Comparison of ENCODE assay signal across 8 cellular contexts in the genomic region with DNA sequence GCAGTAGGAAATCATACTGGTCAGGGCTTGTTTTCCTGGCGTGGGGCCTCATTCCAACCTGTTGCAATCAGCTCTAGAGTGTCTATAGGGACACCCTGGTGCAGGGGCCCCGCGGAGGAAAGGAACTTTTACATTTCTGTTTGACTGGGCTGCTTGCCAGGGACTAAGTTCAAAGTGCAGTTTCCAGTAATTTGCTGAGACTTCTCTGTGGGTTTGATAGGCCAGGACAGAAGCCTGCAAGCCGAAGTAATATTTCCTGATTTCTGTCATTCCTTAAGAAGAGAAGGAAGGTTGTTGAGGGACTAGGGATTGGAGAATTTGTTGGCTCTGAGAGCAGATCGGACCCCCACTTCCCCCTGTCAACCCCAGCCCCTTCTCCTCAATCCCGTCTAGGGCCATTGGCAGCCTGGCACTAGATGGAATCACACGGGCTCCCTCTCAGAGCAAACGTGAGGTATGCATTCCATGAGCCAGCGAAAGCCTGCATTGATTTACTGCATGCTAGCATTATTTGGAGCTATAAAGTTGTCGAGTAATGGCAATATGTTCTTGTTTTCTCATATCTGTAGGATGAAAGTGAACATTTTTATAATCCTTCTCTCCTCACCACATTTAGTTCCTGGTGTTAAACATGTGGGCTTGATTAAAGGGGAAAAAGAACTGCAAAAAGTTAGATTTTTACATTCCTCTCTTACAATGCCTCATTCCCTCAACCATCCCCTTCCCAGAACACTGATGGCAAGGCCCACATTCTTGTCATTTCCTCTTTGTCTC.
DNase-seq lines count a peak whose midpoint lies in the region; ATAC-seq and TF ChIP-seq lines count a peak whose summit lies in the region.

No MANE protein-coding gene starts in this region.

- TF ChIP-seq POLR2A in right lobe of liver (IDR thresholded peaks at IDR 0.05) (no peak), tibial nerve (IDR thresholded peaks at IDR 0.05) (no peak)

- H3K27me3 Mint-ChIP-seq in T-helper 2 cell treated with Interferon-gamma antibody and Interleukin-4, amounts not matched to agents 5 μg/mL and 100 μg/mL, for 36 hours (ENCODE audit: low read depth): peaks cover 8% of the 10 kb centered on the region

- peaks cover 20% of the 10 kb centered on the region for H3K4me1 ChIP-seq in A673 (ENCODE audit: insufficient read depth, low read length, poor library complexity, severe bottlenecking)
- peaks cover 0 to 28% (median 12%) of the 10 kb centered on the region in 4 donors for H3K4me1 ChIP-seq in right lobe of liver
- peaks cover 0 to 37% (median 25%) of the 10 kb centered on the region in 4 donors for H3K4me1 ChIP-seq in tibial nerve

- ATAC-seq in right lobe of liver: peak; percentile 93 to 97 (median 96)

- no peaks in the 10 kb centered on the region for H3K36me3 Mint-ChIP-seq in T-helper 2 cell treated with Interferon-gamma antibody and Interleukin-4, amounts not matched to agents 5 μg/mL and 100 μg/mL, for 36 hours (ENCODE audit: low read depth)

- H3K36me3 ChIP-seq in A673 (ENCODE audit: insufficient read depth, low read length, poor library complexity, severe bottlenecking): no peaks in the 10 kb centered on the region
- H3K36me3 ChIP-seq in right lobe of liver: no peaks in the 10 kb centered on the region
- no peaks in the 10 kb centered on the region for H3K36me3 ChIP-seq in tibial nerve

- no peaks in the 10 kb centered on the region for H3K9me3 Mint-ChIP-seq in T-helper 2 cell treated with Interferon-gamma antibody and Interleukin-4, amounts not matched to agents 5 μg/mL and 100 μg/mL, for 36 hours

- 14% methylated on average over 6 of the region's 10 CpGs for WGBS in right lobe of liver (ENCODE audit: insufficient coverage, low coverage, low lambda C conversion rate, missing lambda C conversion rate)
- WGBS in tibial nerve, 2 donors: 9 to 17% methylated on average over 10 of the region's 10 CpGs

- no peak overlapping the region for H3K27ac Mint-ChIP-seq in T-helper 2 cell treated with Interferon-gamma antibody and Interleukin-4, amounts not matched to agents 5 μg/mL and 100 μg/mL, for 36 hours

- H3K27me3 ChIP-seq in A673 (replicated peaks; ENCODE audit: insufficient read depth, low read depth, low read length, poor library complexity): no peaks in the 10 kb centered on the region
- H3K27me3 ChIP-seq in right lobe of liver: no peaks in the 10 kb centered on the region
- no peaks in the 10 kb centered on the region for H3K27me3 ChIP-seq in tibial nerve

- H3K4me3 Mint-ChIP-seq in T-helper 2 cell treated with Interferon-gamma antibody and Interleukin-4, amounts not matched to agents 5 μg/mL and 100 μg/mL, for 36 hours: no peak overlapping the region

- intact Hi-C loops in A673 (cut with micrococcal nuclease; ENCODE audit: unreplicated experiment): no loop called here
- intact Hi-C loops in right lobe of liver (cut with DNase I): no loop called here

- peak; percentile 19 to 87 for TF ChIP-seq EP300 in tibial nerve (IDR thresholded peaks at IDR 0.05)

- H3K9me3 ChIP-seq in A673 (ENCODE audit: low read depth, low read length, poor library complexity, severe bottlenecking): no peaks in the 10 kb centered on the region
- no peaks in the 10 kb centered on the region for H3K9me3 ChIP-seq in right lobe of liver
- no peaks in the 10 kb centered on the region for H3K9me3 ChIP-seq in tibial nerve

- DNase-seq in A673 (ENCODE audit: low spot score) (peak; percentile 65), MV-4-11 (lab: John Stamatoyannopoulos, UW) (peak; percentile 72), choroid plexus epithelial cell (ENCODE audit: low read depth) (peak; percentile 99), right lobe of liver (peak; percentile 89 to 95 (median 92)), tibial nerve (ENCODE audit: low spot score in 2 of 2) (peak; percentile 81 to 93), T-helper 9 cell (no peak)
- no peak for DNase-seq in T-helper 2 cell treated with Interferon-gamma antibody and Interleukin-4, amounts not matched to agents 5 μg/mL and 100 μg/mL, for 36 hours (ENCODE audit: low spot score)
- DNase-seq in activated CD4-positive, alpha-beta T cell treated with anti-CD3 and anti-CD28 coated beads for 1 hour: no peak

- peaks cover 17% of the 10 kb centered on the region for H3K4me1 Mint-ChIP-seq in T-helper 2 cell treated with Interferon-gamma antibody and Interleukin-4, amounts not matched to agents 5 μg/mL and 100 μg/mL, for 36 hours (ENCODE audit: low read depth)

- POLR2A ChIA-PET in A673 (lab: Charles Lee; ENCODE audit: low non-redundant PET): no interaction called here

- CTCF ChIA-PET in A673 (lab: Charles Lee): no interaction called here

- TF ChIP-seq CTCF in A673 (conservative IDR thresholded peaks at IDR 0.05; ENCODE audit: low read depth, low read length): no peak
- TF ChIP-seq CTCF in choroid plexus epithelial cell (conservative IDR thresholded peaks at IDR 0.05; ENCODE audit: low read depth, low read length): no peak
- no peak for TF ChIP-seq CTCF in right lobe of liver (IDR thresholded peaks at IDR 0.05)
- TF ChIP-seq CTCF in tibial nerve (IDR thresholded peaks at IDR 0.05): peak in 1 of 5 experiments; percentile 3

- H3K27ac ChIP-seq in A673 (ENCODE audit: low read depth, low read length, poor library complexity, severe bottlenecking) (peak overlapping the region; percentile 62), right lobe of liver (peak overlapping the region; percentile 53 to 85 (median 66)), tibial nerve (peak overlapping the region; percentile 11 to 89 (median 72))

- H3K4me3 ChIP-seq in A673 (ENCODE audit: low read depth, low read length, poor library complexity, severe bottlenecking): no peak overlapping the region
- H3K4me3 ChIP-seq in choroid plexus epithelial cell (ENCODE audit: low read depth, low read length): no peak overlapping the region
- H3K4me3 ChIP-seq in right lobe of liver: no peak overlapping the region
- H3K4me3 ChIP-seq in tibial nerve: no peak overlapping the region

- no TSS peak for BruUV-seq in A673 (replicated peaks; lab: Mats Ljungman, UMichigan)

Comparison
In these comparisons a context has a peak if more than half of its experiments do, and no peak if none do; other contexts are left out.
1. DNase-seq: peak in A673 (single experiment), MV-4-11 (single experiment), choroid plexus epithelial cell (single experiment), right lobe of liver (3 of 3) and tibial nerve (2 of 2); none in T-helper 2 cell treated with Interferon-gamma antibody and Interleukin-4, amounts not matched to agents 5 μg/mL and 100 μg/mL, for 36 hours (single experiment), activated CD4-positive, alpha-beta T cell treated with anti-CD3 and anti-CD28 coated beads for 1 hour (single experiment) and T-helper 9 cell (single experiment).
2. Peak in every context shown above with its lines, with median percentiles within 50 percentile points of each other: H3K27ac ChIP-seq.